11 cellular contexts compared by ENCODE assay signal in genomic region chr20:1377984-1378742, GRCh38. TPM values are rescaled to one million over a fixed set of nuclear protein-coding genes. Genes with fewer than 3 reads are reported as not detected.
DNase-seq lines count a peak whose midpoint lies in the region; ATAC-seq, FAIRE-seq and TF ChIP-seq lines count a peak whose summit lies in the region.
"Had no signal": no experiment of that assay in that cellular context is flagged by ENCODE, and none has a peak within 500 bp of the region (broad histone marks: within the 10 kb centered on the region; RNA-seq: fewer than 3 reads in every experiment).

No MANE protein-coding gene starts in this region.

- H3K27ac Mint-ChIP-seq in CD14-positive monocyte, result peak overlapping the region; percentile 69 to 97 (median 94)
- H3K27ac Mint-ChIP-seq in astrocyte (ENCODE audit: unreplicated experiment), result peak overlapping the region; percentile 83
- peak overlapping the region; percentile 16 to 83 (median 62) for H3K27ac Mint-ChIP-seq in naive thymus-derived CD8-positive, alpha-beta T cell

- H3K4me3 Mint-ChIP-seq in CD14-positive monocyte (peak overlapping the region in 1 of 2 donors; percentile 58), astrocyte (ENCODE audit: unreplicated experiment) (peak overlapping the region; percentile 57)
- peak overlapping the region in 8 of 10 donors; percentile 10 to 52 (median 42) for H3K4me3 Mint-ChIP-seq in naive thymus-derived CD8-positive, alpha-beta T cell

- H3K9me3 ChIP-seq in astrocyte (ENCODE audit: insufficient read depth, low read depth, low read length), result no peaks in the 10 kb centered on the region
- no peaks in the 10 kb centered on the region for H3K9me3 ChIP-seq in aorta (ENCODE audit: control insufficient read depth, low read length)
- H3K9me3 ChIP-seq: tibial nerve had no signal

- WGBS in aorta, 2 donors, result 69 to 75% methylated on average over 6 of the region's 6 CpGs

- H3K36me3 Mint-ChIP-seq in CD14-positive monocyte (peaks cover 29 to 62% of the 10 kb centered on the region in 2 donors), astrocyte (ENCODE audit: low read depth, unreplicated experiment) (no peaks in the 10 kb centered on the region)
- peaks cover 0 to 44% (median 4%) of the 10 kb centered on the region in 3 donors for H3K36me3 Mint-ChIP-seq in naive thymus-derived CD8-positive, alpha-beta T cell

- intact Hi-C loops in CD14-positive monocyte (cut with micrococcal nuclease) (loop anchor here (2.0 to 5.0 kb wide), 3 partner anchors 15 to 57 kb away; partner anchors contain the start of genes SDCBP2 (in 2 of the 2) and FKBP1A (in 1 of the 2)), aorta (cut with DNase I) (no loop called here), posterior cingulate gyrus (cut with DNase I) (no loop called here)

- H3K4me1 Mint-ChIP-seq in CD14-positive monocyte (peaks cover 92% of the 10 kb centered on the region), astrocyte (ENCODE audit: low read depth, unreplicated experiment) (peaks cover 58% of the 10 kb centered on the region)
- H3K4me1 Mint-ChIP-seq in naive thymus-derived CD8-positive, alpha-beta T cell, result peaks cover 54 to 96% (median 91%) of the 10 kb centered on the region in 4 donors

- H3K4me2 ChIP-seq in astrocyte (ENCODE audit: low read length), result peak overlapping the region; percentile 51

- ATAC-seq in naive thymus-derived CD8-positive, alpha-beta T cell, result no peak
- ATAC-seq in aorta (ENCODE audit: low FRiP score) (no peak), GM21825 (IDR thresholded peaks at IDR 0.05; ENCODE audit: unreplicated experiment) (no peak)
- ATAC-seq: sciatic nerve had no signal

- peaks cover 96% of the 10 kb centered on the region for H3K79me2 ChIP-seq in astrocyte (ENCODE audit: insufficient read depth, low read length)

- peak overlapping the region; percentile 33 for H3K27ac ChIP-seq in astrocyte (ENCODE audit: low read depth, low read length)
- no peak overlapping the region for H3K27ac ChIP-seq in aorta (ENCODE audit: low read depth in 1 of 2, low read length in 2 of 2)

- no peak for TF ChIP-seq CTCF in CD14-positive monocyte (IDR thresholded peaks at IDR 0.05)
- no peak for TF ChIP-seq CTCF in astrocyte (IDR thresholded peaks at IDR 0.05; ENCODE audit: insufficient read depth, low read depth, low read length)

- DNase-seq in CD14-positive monocyte (ENCODE audit: low spot score) (no peak), HT1080 (ENCODE audit: low read depth) (peak; percentile 93), astrocyte (ENCODE audit: low read depth) (peak; percentile 73), aorta (no peak), posterior cingulate gyrus (no peak), DMS79 treated with DMSO at 0.1 percent for 48 hours (lab: John Stamatoyannopoulos, UW) (no peak)
- DNase-seq in naive thymus-derived CD8-positive, alpha-beta T cell, result no peak

- peak; percentile 39 for FAIRE-seq in astrocyte (lab: Jason Lieb, UNC)

- H3K9ac ChIP-seq in astrocyte (ENCODE audit: low read length), result no peak overlapping the region

- H3K4me1 ChIP-seq in astrocyte (ENCODE audit: insufficient read depth, low read length), result peaks cover 25% of the 10 kb centered on the region
- H3K4me1 ChIP-seq in aorta (ENCODE audit: control insufficient read depth in 1 of 2, insufficient read depth in 2 of 2, low read length in 2 of 2), result peaks cover 0 to 7% of the 10 kb centered on the region in 2 donors

- no peak overlapping the region for H3K4me3 ChIP-seq in astrocyte (ENCODE audit: insufficient read depth, low read depth, low read length)
- H3K4me3 ChIP-seq in aorta (ENCODE audit: low read length in 2 of 2), result no peak overlapping the region
- H3K4me3 ChIP-seq: tibial nerve had no signal

- H3K36me3 ChIP-seq in astrocyte (ENCODE audit: insufficient read depth, low read length), result peaks cover 13% of the 10 kb centered on the region
- H3K36me3 ChIP-seq in aorta (ENCODE audit: control insufficient read depth in 1 of 2, insufficient read depth in 2 of 2, low read length in 1 of 2), result no peaks in the 10 kb centered on the region

- no peaks in the 10 kb centered on the region for H3K27me3 ChIP-seq in astrocyte (ENCODE audit: insufficient read depth, low read length)
- H3K27me3 ChIP-seq in aorta (ENCODE audit: control insufficient read depth in 1 of 2, insufficient read depth in 2 of 2, low read length in 1 of 2), result no peaks in the 10 kb centered on the region
- H3K27me3 ChIP-seq: tibial nerve had no signal

- H3K9me3 Mint-ChIP-seq in CD14-positive monocyte, result no peaks in the 10 kb centered on the region
- no peaks in the 10 kb centered on the region for H3K9me3 Mint-ChIP-seq in astrocyte (ENCODE audit: unreplicated experiment)
- no peaks in the 10 kb centered on the region for H3K9me3 Mint-ChIP-seq in naive thymus-derived CD8-positive, alpha-beta T cell
- H3K9me3 Mint-ChIP-seq: activated naive CD4-positive, alpha-beta T cell treated with anti-CD3 and anti-CD28 coated beads, Interleukin-2, amount 50 U/mL, for 24 hours had no signal

- POLR2A ChIA-PET in naive thymus-derived CD8-positive, alpha-beta T cell (lab: Charles Lee), result no interaction called here

- no peak overlapping the region for H2AFZ ChIP-seq in astrocyte (ENCODE audit: low read depth, low read length)

- H3K27me3 Mint-ChIP-seq in CD14-positive monocyte (ENCODE audit: low read depth in 3 of 3) (peaks cover 0 to 2% (median 2%) of the 10 kb centered on the region in 3 donors), astrocyte (ENCODE audit: low read depth, unreplicated experiment) (no peaks in the 10 kb centered on the region)
- no peaks in the 10 kb centered on the region for H3K27me3 Mint-ChIP-seq in naive thymus-derived CD8-positive, alpha-beta T cell
- H3K27me3 Mint-ChIP-seq: activated naive CD4-positive, alpha-beta T cell treated with anti-CD3 and anti-CD28 coated beads, Interleukin-2, amount 50 U/mL, for 24 hours had no signal

- H4K20me1 ChIP-seq in astrocyte (ENCODE audit: insufficient read depth, low read length), result peaks cover 94% of the 10 kb centered on the region

RNA-seq across cellular contexts. Expression of gene FKBP1A, which starts 14.7 kb away (rescaled TPM):
- polyA plus RNA-seq in CD14-positive monocyte (100 to 1,000 TPM; 155 to 194 TPM), aorta (100 to 1,000 TPM; 105 to 202 TPM)
- total RNA-seq in HT1080 (2014; rRNA removed; shearing (Covaris generic)), result 181 and 419 TPM in 2 replicates
- polyA plus RNA-seq in HT1080 (2015; cell fraction: cytosol; rRNA removed), result 989 and 1,085 TPM in 2 replicates
- polyA plus RNA-seq in HT1080 (2015; cell fraction: nucleus; rRNA removed), result 339 and 396 TPM in 2 replicates
- total RNA-seq in astrocyte (360 and 379 TPM in 2 replicates), aorta (100 to 1,000 TPM; 249 to 273 TPM)
- 10 to 100 TPM; 79.0 to 79.4 TPM for total RNA-seq in naive thymus-derived CD8-positive, alpha-beta T cell
- polyA plus RNA-seq in naive thymus-derived CD8-positive, alpha-beta T cell, result 10 to 100 TPM; 47.2 to 50.4 (median 50.1) TPM

RNA-seq across cellular contexts. Expression of gene SDCBP2, which starts 49.2 kb away (rescaled TPM):
- polyA plus RNA-seq in CD14-positive monocyte (under 1 TPM; 0.69 to 0.71 TPM), aorta (10 to 100 TPM in 1 of 2 donors, 1 to 10 TPM in 1; 4.0 to 63.4 TPM)
- total RNA-seq in HT1080 (2014; rRNA removed; shearing (Covaris generic)), result 0.67 and 1.1 TPM in 2 replicates
- 0.89 and 1.00 TPM in 2 replicates for polyA plus RNA-seq in HT1080 (2015; cell fraction: cytosol; rRNA removed)
- polyA plus RNA-seq in HT1080 (2015; cell fraction: nucleus; rRNA removed), result 1.9 and 2.9 TPM in 2 replicates
- total RNA-seq in astrocyte (4.6 and 4.8 TPM in 2 replicates), aorta (1 to 10 TPM; 5.3 to 6.9 TPM)
- total RNA-seq in naive thymus-derived CD8-positive, alpha-beta T cell, result 1 to 10 TPM; 2.7 to 3.3 TPM
- 1 to 10 TPM in 1 of 3 donors, under 1 TPM in 2; 0.81 to 1.5 (median 0.98) TPM for polyA plus RNA-seq in naive thymus-derived CD8-positive, alpha-beta T cell

Comparison
In these comparisons a context has a peak if more than half of its experiments do, and no peak if none do; other contexts are left out.
1. DNase-seq: peak in HT1080 (single experiment) and astrocyte (single experiment); none in CD14-positive monocyte (single experiment), naive thymus-derived CD8-positive, alpha-beta T cell (0 of 10), aorta (0 of 2), posterior cingulate gyrus (0 of 10) and DMS79 treated with DMSO at 0.1 percent for 48 hours (single experiment).
2. intact Hi-C loops: an anchor here in CD14-positive monocyte (2.0 to 5.0 kb wide); none called in aorta and posterior cingulate gyrus.
3. Peak in every context shown above with its lines, with median percentiles within 50 percentile points of each other: H3K27ac Mint-ChIP-seq.